In the genomic region with DNA sequence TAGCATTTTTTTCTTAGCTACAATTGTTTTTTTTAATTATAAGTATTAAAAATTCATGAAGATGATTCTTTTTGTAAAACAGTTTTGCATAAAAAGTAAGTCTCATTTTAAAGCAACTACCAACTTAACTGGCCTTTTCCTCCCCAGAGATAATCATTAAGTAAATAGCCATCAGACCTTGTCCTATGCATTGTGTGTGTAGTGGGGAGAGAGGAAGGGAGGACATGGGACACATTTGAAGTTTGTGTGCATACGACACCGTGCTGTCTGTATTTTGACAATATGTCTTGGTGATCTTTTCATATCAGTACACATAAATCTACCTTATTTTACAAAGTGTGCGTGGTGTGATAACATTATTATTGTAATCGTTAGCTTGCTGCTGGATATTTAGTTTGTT, we compare ENCODE assay signal across 1 cellular context.
TF ChIP-seq lines count a peak whose summit lies in the region.

No MANE protein-coding gene starts in this region.

TF ChIP-seq in GM12878, 131 proteins besides CTCF, POLR2A, EP300 and RAD21:
- TF ChIP-seq NFYA (IDR thresholded peaks at IDR 0.05; ENCODE audit: borderline replicate concordance, low read depth, low read length) = no peak
- no peak for TF ChIP-seq SKIL (IDR thresholded peaks at IDR 0.05; ENCODE audit: low read depth, poor library complexity, severe bottlenecking)
- no peak for TF ChIP-seq BCL11A (IDR thresholded peaks at IDR 0.05; ENCODE audit: low read depth, low read length)
- TF ChIP-seq STAT1 (conservative IDR thresholded peaks at IDR 0.05) = no peak
- no peak for TF ChIP-seq PAX8 (IDR thresholded peaks at IDR 0.05)
